In the genomic region with DNA sequence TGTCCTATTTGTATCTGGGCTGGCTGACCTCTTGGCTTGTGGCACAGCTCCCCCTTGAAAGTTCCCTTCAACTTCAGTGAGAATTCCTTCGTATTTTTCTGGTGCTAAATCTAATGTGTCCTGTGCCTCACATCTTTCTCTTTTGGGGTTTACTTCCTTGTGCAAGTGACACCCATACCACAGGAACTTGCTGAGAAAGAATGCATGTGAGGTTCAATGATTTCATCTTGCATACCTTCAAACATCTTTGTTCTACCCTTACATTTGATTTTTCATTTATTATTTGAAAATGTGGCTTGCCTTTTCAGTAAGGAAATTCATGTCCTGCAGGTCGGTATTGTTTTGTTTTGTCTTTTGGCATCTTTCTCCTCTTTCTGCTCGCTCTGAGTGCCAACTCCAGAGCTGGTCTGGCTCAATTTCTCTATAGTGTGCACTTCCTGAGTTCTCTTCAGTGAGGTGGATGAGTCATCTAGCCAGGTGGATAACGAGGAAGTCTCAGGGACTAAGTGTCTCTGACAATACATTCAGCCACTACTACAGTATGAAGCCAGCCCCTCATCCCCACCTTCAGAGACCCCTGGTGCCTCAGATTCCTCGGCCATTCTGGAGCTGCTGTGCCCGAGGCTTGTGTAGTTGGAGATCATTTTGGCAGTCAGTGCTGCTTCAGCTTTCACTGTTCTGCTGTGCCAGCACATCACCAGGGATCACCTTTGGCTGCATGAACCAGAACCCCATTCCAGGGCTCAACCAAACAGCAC, we compare ENCODE assay signal across 14 cellular contexts. TPM values are rescaled to one million over a fixed set of nuclear protein-coding genes. Genes with fewer than 3 reads are reported as not detected.
DNase-seq lines count a peak whose midpoint lies in the region; ATAC-seq and TF ChIP-seq lines count a peak whose summit lies in the region.
"Had no signal": no experiment of that assay in that cellular context is flagged by ENCODE, and none has a peak within 500 bp of the region (broad histone marks: within the 10 kb centered on the region; RNA-seq: fewer than 3 reads in every experiment).

No MANE protein-coding gene starts in this region.

- H3K27me3 ChIP-seq in CD4-positive, alpha-beta T cell (ENCODE audit: control insufficient read depth, insufficient read depth, low read length) = peaks cover 33% of the 10 kb centered on the region

- CTCF ChIA-PET in CD4-positive, alpha-beta T cell (lab: Charles Lee) = no interaction called here

- peak; percentile 45 for DNase-seq in DMS153 treated with DMSO at 0.1 percent for 48 hours (lab: John Stamatoyannopoulos, UW; ENCODE audit: unreplicated experiment)
- DNase-seq in NCI-H2029 (lab: John Stamatoyannopoulos, UW) = peak; percentile 93
- peak; percentile 19 for DNase-seq in dermis blood vessel endothelial cell
- DNase-seq in neural crest cell (ENCODE audit: low read depth, low spot score) = no peak
- DNase-seq in erythroblast (lab: John Stamatoyannopoulos, UW) = no peak
- no peak for DNase-seq in stimulated activated CD4-positive, alpha-beta T cell treated with anti-CD3 and anti-CD28 coated beads, Interleukin-4, amount 100 ng/mL, for 1 hour
- DNase-seq in CD4-positive, alpha-beta T cell = no peak
- DNase-seq: CD4-positive, alpha-beta memory T cell; heart right ventricle; KG1; right cardiac atrium; T-helper 17 cell had no signal

- H3K4me3 Mint-ChIP-seq in neural crest cell = no peak overlapping the region
- no peak overlapping the region for H3K4me3 Mint-ChIP-seq in CD4-positive, alpha-beta T cell
- H3K4me3 Mint-ChIP-seq: CD4-positive, alpha-beta memory T cell; memory B cell; T-helper 17 cell had no signal

- no peaks in the 10 kb centered on the region for H3K9me3 ChIP-seq in CD4-positive, alpha-beta T cell (ENCODE audit: control insufficient read depth, low read length)

- peak overlapping the region; percentile 1 for H3K27ac Mint-ChIP-seq in neural crest cell (ENCODE audit: unreplicated experiment)
- no peak overlapping the region for H3K27ac Mint-ChIP-seq in CD4-positive, alpha-beta T cell
- H3K27ac Mint-ChIP-seq: CD4-positive, alpha-beta memory T cell; memory B cell; T-helper 17 cell had no signal

- no peaks in the 10 kb centered on the region for H3K9me3 Mint-ChIP-seq in neural crest cell
- no peaks in the 10 kb centered on the region for H3K9me3 Mint-ChIP-seq in CD4-positive, alpha-beta T cell

- no peak overlapping the region for H3K27ac ChIP-seq in CD4-positive, alpha-beta T cell (ENCODE audit: low read depth, low read length)
- H3K27ac ChIP-seq: heart right ventricle had no signal

- TF ChIP-seq CTCF in neural crest cell (conservative IDR thresholded peaks at IDR 0.05) = no peak
- TF ChIP-seq CTCF in CD4-positive, alpha-beta T cell (IDR thresholded peaks at IDR 0.05) = no peak

- H3K36me3 Mint-ChIP-seq in neural crest cell (ENCODE audit: low read depth) = no peaks in the 10 kb centered on the region
- no peaks in the 10 kb centered on the region for H3K36me3 Mint-ChIP-seq in CD4-positive, alpha-beta T cell (ENCODE audit: low read depth)
- H3K36me3 Mint-ChIP-seq: CD4-positive, alpha-beta memory T cell had no signal

- intact Hi-C loops in CD4-positive, alpha-beta T cell (cut with DNase I, micrococcal nuclease) = no loop called here

- H3K4me1 Mint-ChIP-seq in neural crest cell = peaks cover 9% of the 10 kb centered on the region
- H3K4me1 Mint-ChIP-seq in CD4-positive, alpha-beta T cell (ENCODE audit: low read depth) = no peaks in the 10 kb centered on the region
- H3K4me1 Mint-ChIP-seq: CD4-positive, alpha-beta memory T cell; memory B cell; T-helper 17 cell had no signal

- ATAC-seq in CD4-positive, alpha-beta T cell (ENCODE audit: poor library complexity) = no peak
- no peak for ATAC-seq in HG03175 (IDR thresholded peaks at IDR 0.05; ENCODE audit: unreplicated experiment)
- ATAC-seq: heart right ventricle, T-helper 17 cell had no signal

- POLR2A ChIA-PET in CD4-positive, alpha-beta T cell (lab: Charles Lee) = no interaction called here

- TF ChIP-seq POLR2A in erythroblast (IDR thresholded peaks at IDR 0.05; ENCODE audit: low read length) = no peak

- peaks cover 20% of the 10 kb centered on the region for H3K27me3 Mint-ChIP-seq in neural crest cell (ENCODE audit: low read depth)
- peaks cover 59% of the 10 kb centered on the region for H3K27me3 Mint-ChIP-seq in CD4-positive, alpha-beta T cell

RNA-seq across cellular contexts. Expression of gene RIPK4, which starts 59.4 kb away (rescaled TPM):
- total RNA-seq in dermis blood vessel endothelial cell = 0.09 and 0.51 TPM in 2 replicates
- total RNA-seq in neural crest cell = not detected in 2 replicates
- 1 to 10 TPM; 2.5 to 3.0 TPM for total RNA-seq in CD4-positive, alpha-beta T cell

Comparison
In these comparisons a context has a peak if more than half of its experiments do, and no peak if none do; other contexts are left out.
1. DNase-seq: peak in DMS153 treated with DMSO at 0.1 percent for 48 hours (single experiment), NCI-H2029 (single experiment) and dermis blood vessel endothelial cell (single experiment); none in neural crest cell (single experiment), erythroblast (0 of 2), stimulated activated CD4-positive, alpha-beta T cell treated with anti-CD3 and anti-CD28 coated beads, Interleukin-4, amount 100 ng/mL, for 1 hour (single experiment) and CD4-positive, alpha-beta T cell (0 of 10).